In genomic region chr5:175104682-175105081, GRCh38 we compare ENCODE assay signal across 26 cellular contexts.
"Had no signal": no experiment of that assay in that cellular context is flagged by ENCODE, and none has a peak within 500 bp of the region (broad histone marks: within the 10 kb centered on the region; RNA-seq: fewer than 3 reads in every experiment).

No MANE protein-coding gene starts in this region.

- H3K9me3 ChIP-seq: right lobe of liver, thoracic aorta, uterus had no signal

- FAIRE-seq: colon, endometrium had no signal

- ATAC-seq: activated CD4-positive, CD25-positive, alpha-beta regulatory T cell treated with anti-CD3 and anti-CD28 coated beads, Interleukin-2, amount 50 U/mL, for 24 hours; natural killer cell; right lobe of liver; stimulated activated effector memory CD8-positive, alpha-beta T cell treated with anti-CD3 and anti-CD28 coated beads, Interleukin-12 subunit alpha, Interleukin-12 subunit beta, amount 100 ng/mL, for 72 hours had no signal

- H3K36me3 ChIP-seq: esophagus squamous epithelium, left ventricle myocardium inferior, right lobe of liver, thoracic aorta, uterus, WERI-Rb-1 had no signal

- H3K27ac ChIP-seq: epithelial cell of prostate, esophagus squamous epithelium, left ventricle myocardium inferior, right lobe of liver, thoracic aorta, uterus, WERI-Rb-1 had no signal

- H3K4me1 ChIP-seq: esophagus squamous epithelium, left ventricle myocardium inferior, uterus had no signal

- H3K27me3 ChIP-seq: esophagus squamous epithelium, right lobe of liver, uterus had no signal

- H3K4me3 ChIP-seq: esophagus squamous epithelium, left ventricle myocardium inferior, lung, right lobe of liver, thoracic aorta, uterus had no signal

- DNase-seq: activated CD4-positive, alpha-beta T cell treated with anti-CD3 and anti-CD28 coated beads for 48 hours; activated CD4-positive, alpha-beta T cell treated with anti-CD3 and anti-CD28 coated beads, Interleukin-2, amount 50 U/mL, for 48 hours; activated CD8-positive, alpha-beta memory T cell treated with anti-CD3 and anti-CD28 coated beads for 24 hours; activated effector memory CD4-positive, alpha-beta T cell treated with Interleukin-2 at 50 U/mL for 16 hours; activated naive CD4-positive, alpha-beta T cell treated with Interleukin-2 at 50 U/mL for 16 hours; anterior cingulate cortex; effector CD8-positive, alpha-beta T cell; esophagus squamous epithelium; foreskin melanocyte; kidney glomerular epithelial cell; left ventricle myocardium inferior; mesendoderm; natural killer cell; posterior cingulate gyrus; right lobe of liver; stimulated activated CD4-positive, alpha-beta T cell treated with anti-CD3 and anti-CD28 coated beads, Interleukin-12 subunit alpha, Interleukin-12 subunit beta, amount 100 ng/mL, for 4 hours; stimulated activated CD4-positive, alpha-beta T cell treated with anti-CD3 and anti-CD28 coated beads, Interleukin-4, amount 100 ng/mL, for 24 hours; uterus; WERI-Rb-1 had no signal
